Comparison of ENCODE assay signal across 11 cellular contexts in the genomic region with DNA sequence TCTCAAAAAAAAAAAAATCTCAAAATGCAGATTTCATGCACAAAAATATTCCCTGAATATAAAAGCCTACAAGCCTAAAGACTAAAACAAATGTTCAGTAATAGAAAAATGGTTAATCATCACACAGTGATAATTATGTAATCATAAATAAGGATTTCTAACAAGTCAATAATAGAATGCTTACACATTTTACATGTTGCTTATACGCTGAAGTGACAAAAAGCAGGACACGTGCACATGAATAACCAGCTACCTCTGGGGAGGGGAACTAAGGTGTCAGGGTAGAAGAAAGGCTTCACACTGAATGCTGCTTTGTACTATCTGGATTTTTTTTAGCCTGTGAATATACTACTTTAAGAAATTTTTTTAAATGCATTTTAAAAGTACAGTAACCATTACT.
"Had no signal": no experiment of that assay in that cellular context is flagged by ENCODE, and none has a peak within 500 bp of the region (broad histone marks: within the 10 kb centered on the region; RNA-seq: fewer than 3 reads in every experiment).

No MANE protein-coding gene starts in this region.

- H3K4me3 ChIP-seq: GM23248, GM23338, HAP-1 had no signal

- H3K9me3 Mint-ChIP-seq: GM23338, H9, HFFc6 had no signal

- H3K4me1 ChIP-seq: HAP-1 had no signal

- H3K27ac ChIP-seq: GM23248 had no signal

- H2AFZ ChIP-seq: GM23248, GM23338 had no signal

- H3K4me3 Mint-ChIP-seq: GM23338, H9, HFFc6 had no signal

- H3K4me2 ChIP-seq: GM23338 had no signal

- H3K9ac ChIP-seq: GM23248 had no signal

- H3K9me3 ChIP-seq: HAP-1 had no signal

- ATAC-seq: GM23338, HCT116 had no signal

- FAIRE-seq: H1, H54 had no signal

- H3K27ac Mint-ChIP-seq: GM23338, H9, HFFc6 had no signal

- H3K4me1 Mint-ChIP-seq: GM23338, H9 had no signal

- DNase-seq: GM23248, GOT3, H7, H9, HCEC 1CT, HFFc6 had no signal
